Comparison of ENCODE assay signal across 16 cellular contexts in the genomic region with DNA sequence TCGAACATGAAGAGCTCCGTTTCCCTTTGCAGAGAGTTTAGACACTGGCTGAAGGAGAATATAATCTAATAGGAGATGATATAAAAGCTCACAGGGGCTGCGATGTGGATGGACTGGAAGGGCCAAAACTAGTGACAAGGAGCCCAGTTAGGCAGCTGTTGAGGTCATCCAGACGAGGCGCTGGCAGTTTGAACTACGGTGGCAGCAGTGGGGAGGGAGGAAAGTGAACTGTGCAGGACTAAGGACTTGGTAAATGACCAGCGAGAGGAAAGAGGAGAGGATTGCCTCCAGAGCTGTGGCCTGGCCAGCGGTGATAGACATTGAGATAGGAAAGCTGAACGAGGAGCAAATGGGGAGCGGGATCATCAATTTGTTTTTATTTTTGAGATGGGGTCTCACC.
"Had no signal": no experiment of that assay in that cellular context is flagged by ENCODE, and none has a peak within 500 bp of the region (broad histone marks: within the 10 kb centered on the region; RNA-seq: fewer than 3 reads in every experiment).

No MANE protein-coding gene starts in this region.

- H3K9me3 ChIP-seq: breast epithelium, upper lobe of left lung had no signal

- H3K4me3 Mint-ChIP-seq: activated CD8-positive, alpha-beta memory T cell treated with anti-CD3 and anti-CD28 coated beads, Interleukin-2, amount 10 ng/mL, durations not matched to agents 7 days and 5 days; activated naive CD8-positive, alpha-beta T cell treated with anti-CD3 and anti-CD28 coated beads, Interleukin-2, amount 10 ng/mL, durations not matched to agents 7 days and 5 days; activated T-cell treated with anti-CD3 and anti-CD28 coated beads, Interleukin-2, amount 50 U/mL, for 24 hours; stimulated activated naive B cell treated with anti-CD40 and anti-IgM and Interleukin-4, amounts not matched to agents 10 μg/mL and 1 μg/mL and 100 μg/mL, for 72 hours had no signal

- H3K4me1 Mint-ChIP-seq: activated CD8-positive, alpha-beta memory T cell treated with anti-CD3 and anti-CD28 coated beads, Interleukin-2, amount 10 ng/mL, durations not matched to agents 7 days and 5 days had no signal

- H3K9me3 Mint-ChIP-seq: activated naive CD8-positive, alpha-beta T cell treated with anti-CD3 and anti-CD28 coated beads, Interleukin-2, amount 10 ng/mL, durations not matched to agents 7 days and 5 days; activated T-cell treated with anti-CD3 and anti-CD28 coated beads, Interleukin-2, amount 50 U/mL, for 24 hours; stimulated activated naive B cell treated with anti-CD40 and anti-IgM and Interleukin-4, amounts not matched to agents 10 μg/mL and 1 μg/mL and 100 μg/mL, for 72 hours had no signal

- H3K36me3 ChIP-seq: breast epithelium had no signal

- H3K4me3 ChIP-seq: breast epithelium, upper lobe of left lung had no signal

- H3K27me3 Mint-ChIP-seq: activated CD8-positive, alpha-beta memory T cell treated with anti-CD3 and anti-CD28 coated beads, Interleukin-2, amount 10 ng/mL, durations not matched to agents 7 days and 5 days; activated naive CD8-positive, alpha-beta T cell treated with anti-CD3 and anti-CD28 coated beads, Interleukin-2, amount 10 ng/mL, durations not matched to agents 7 days and 5 days; activated T-cell treated with anti-CD3 and anti-CD28 coated beads, Interleukin-2, amount 50 U/mL, for 24 hours; stimulated activated naive B cell treated with anti-CD40 and anti-IgM and Interleukin-4, amounts not matched to agents 10 μg/mL and 1 μg/mL and 100 μg/mL, for 72 hours had no signal

- H3K27ac Mint-ChIP-seq: activated CD8-positive, alpha-beta memory T cell treated with anti-CD3 and anti-CD28 coated beads, Interleukin-2, amount 10 ng/mL, durations not matched to agents 7 days and 5 days; activated naive CD8-positive, alpha-beta T cell treated with anti-CD3 and anti-CD28 coated beads, Interleukin-2, amount 10 ng/mL, durations not matched to agents 7 days and 5 days; activated T-cell treated with anti-CD3 and anti-CD28 coated beads, Interleukin-2, amount 50 U/mL, for 24 hours; stimulated activated naive B cell treated with anti-CD40 and anti-IgM and Interleukin-4, amounts not matched to agents 10 μg/mL and 1 μg/mL and 100 μg/mL, for 72 hours had no signal

- H3K36me3 Mint-ChIP-seq: activated naive CD8-positive, alpha-beta T cell treated with anti-CD3 and anti-CD28 coated beads, Interleukin-2, amount 10 ng/mL, durations not matched to agents 7 days and 5 days had no signal

- DNase-seq: activated CD4-positive, alpha-beta T cell treated with anti-CD3 and anti-CD28 coated beads, Interleukin-2, amount 50 U/mL, for 48 hours; activated CD8-positive, alpha-beta memory T cell treated with anti-CD3 and anti-CD28 coated beads, Interleukin-2, amount 10 ng/mL, durations not matched to agents 7 days and 5 days; activated gamma-delta T cell; activated naive CD8-positive, alpha-beta T cell treated with anti-CD3 and anti-CD28 coated beads, Interleukin-2, amount 10 ng/mL, durations not matched to agents 7 days and 5 days; activated T-cell treated with anti-CD3 and anti-CD28 coated beads, Interleukin-2, amount 50 U/mL, for 24 hours; anterior cingulate cortex; foreskin melanocyte; islet precursor cell; stimulated activated CD4-positive, alpha-beta T cell treated with anti-CD3 and anti-CD28 coated beads, Interleukin-2, amount 100 ng/mL, for 24 hours; stimulated activated naive B cell treated with anti-CD40 and anti-IgM and Interleukin-4, amounts not matched to agents 10 μg/mL and 1 μg/mL and 100 μg/mL, for 72 hours; substantia nigra; upper lobe of left lung had no signal

- FAIRE-seq: colon had no signal

- H3K27ac ChIP-seq: breast epithelium, parathyroid adenoma, upper lobe of left lung had no signal

- H3K4me1 ChIP-seq: breast epithelium had no signal

- ATAC-seq: activated CD4-positive, CD25-positive, alpha-beta regulatory T cell treated with anti-CD3 and anti-CD28 coated beads, Interleukin-2, amount 50 U/mL, for 24 hours; activated CD8-positive, alpha-beta memory T cell treated with anti-CD3 and anti-CD28 coated beads, Interleukin-2, amount 10 ng/mL, durations not matched to agents 7 days and 5 days; stimulated activated naive B cell treated with anti-CD40 and anti-IgM and Interleukin-4, amounts not matched to agents 10 μg/mL and 1 μg/mL and 100 μg/mL, for 72 hours had no signal
